13 cellular contexts compared by ENCODE assay signal in genomic region chr10:30055094-30055701, GRCh38. TPM values are rescaled to one million over a fixed set of nuclear protein-coding genes. Genes with fewer than 3 reads are reported as not detected.
A peak's percentile ranks its signal among the peaks of the same experiment; 100 is the strongest.
DNase-seq lines count a peak whose midpoint lies in the region; ATAC-seq and TF ChIP-seq lines count a peak whose summit lies in the region.
"Had no signal": no experiment of that assay in that cellular context is flagged by ENCODE, and none has a peak within 500 bp of the region (broad histone marks: within the 10 kb centered on the region; RNA-seq: fewer than 3 reads in every experiment).

No MANE protein-coding gene starts in this region.

- no peak for ATAC-seq in HG03045 (IDR thresholded peaks at IDR 0.05; ENCODE audit: unreplicated experiment)

- H3K27me3 ChIP-seq in layer of hippocampus (ENCODE audit: control insufficient read depth, insufficient read depth, low read length) (no peaks in the 10 kb centered on the region), testis (no peaks in the 10 kb centered on the region), Karpas-422 (ENCODE audit: low read length) (no peaks in the 10 kb centered on the region)
- H3K27me3 ChIP-seq: cardiac muscle cell had no signal

- peak; percentile 60 for DNase-seq in GM04504 (ENCODE audit: low read depth)
- peak; percentile 32 to 49 for DNase-seq in cardiac fibroblast (ENCODE audit: low read depth in 2 of 2)
- DNase-seq in testis = peak; percentile 54
- no peak for DNase-seq in Karpas-422
- DNase-seq in activated naive CD4-positive, alpha-beta T cell (lab: John Stamatoyannopoulos, UW) = no peak
- no peak for DNase-seq in midbrain (lab: John Stamatoyannopoulos, UW)
- DNase-seq: activated CD4-positive, alpha-beta T cell treated with anti-CD3 and anti-CD28 coated beads, Interleukin-2, amount 10 ng/mL, durations not matched to agents 7 days and 5 days; CD4-positive, alpha-beta memory T cell; NCI-H2227 treated with DMSO at 0.1 percent for 48 hours had no signal

- H3K4me1 ChIP-seq in testis = peaks cover 25% of the 10 kb centered on the region
- no peaks in the 10 kb centered on the region for H3K4me1 ChIP-seq in Karpas-422 (ENCODE audit: low read length)

- H3K9me3 ChIP-seq in testis = no peaks in the 10 kb centered on the region
- no peaks in the 10 kb centered on the region for H3K9me3 ChIP-seq in Karpas-422 (ENCODE audit: low read length)

- H2AFZ ChIP-seq in Karpas-422 (ENCODE audit: low read length) = no peak overlapping the region
- H2AFZ ChIP-seq: neural progenitor cell had no signal

- H3K27ac ChIP-seq in layer of hippocampus (ENCODE audit: low read depth, low read length) (peak overlapping the region; percentile 4), testis (peak overlapping the region; percentile 1 to 85), Karpas-422 (ENCODE audit: low read length) (no peak overlapping the region)
- H3K27ac ChIP-seq: neural progenitor cell had no signal

- intact Hi-C loops in testis (cut with DNase I; ENCODE audit: low total_unique reads) = no loop called here

- WGBS in testis, 2 donors = 18 to 38% methylated on average over 3 of the region's 3 CpGs

- no peaks in the 10 kb centered on the region for H3K9me2 ChIP-seq in Karpas-422 (replicated peaks; ENCODE audit: insufficient read depth, low read length)

- no peak overlapping the region for H3K4me2 ChIP-seq in Karpas-422 (ENCODE audit: low read depth, low read length, poor library complexity, severe bottlenecking)
- H3K4me2 ChIP-seq: neural progenitor cell had no signal

- H4K20me1 ChIP-seq in Karpas-422 (ENCODE audit: insufficient read depth, low read depth, low read length) = no peaks in the 10 kb centered on the region

- no peak overlapping the region for H3K9ac ChIP-seq in Karpas-422 (ENCODE audit: low read length)
- H3K9ac ChIP-seq: neural progenitor cell had no signal

- H3K36me3 ChIP-seq in testis (ENCODE audit: low read depth, missing control alignments) (no peaks in the 10 kb centered on the region), Karpas-422 (ENCODE audit: insufficient read depth, low read length) (no peaks in the 10 kb centered on the region)
- H3K36me3 ChIP-seq: cardiac muscle cell, neural progenitor cell had no signal

- no peak for TF ChIP-seq POLR2A in testis (IDR thresholded peaks at IDR 0.05)

- H3K4me3 ChIP-seq in cardiac fibroblast (replicated peaks in 1 of 2; ENCODE audit: low read depth in 2 of 2, low read length in 2 of 2) (no peak overlapping the region), testis (no peak overlapping the region), Karpas-422 (ENCODE audit: low read length) (no peak overlapping the region)
- H3K4me3 ChIP-seq: neural progenitor cell had no signal

- no peak for TF ChIP-seq CTCF in cardiac fibroblast (IDR thresholded peaks at IDR 0.05; ENCODE audit: low read depth, low read length)
- no peak for TF ChIP-seq CTCF in testis (IDR thresholded peaks at IDR 0.05)

- no peaks in the 10 kb centered on the region for H3K79me2 ChIP-seq in Karpas-422 (ENCODE audit: low read length)

RNA-seq across cellular contexts. Expression of gene JCAD, which starts 4.2 kb away (rescaled TPM):
- 100 to 1,000 TPM; 109 to 133 TPM for total RNA-seq in testis
- polyA plus RNA-seq in testis (ENCODE audit: insufficient read depth, low read depth, low replicate concordance) = 57.4 TPM
- not detected in 2 replicates for total RNA-seq in Karpas-422 (2014; rRNA removed; shearing (Covaris generic); ENCODE audit: low replicate concordance)
- total RNA-seq: CD4-positive, alpha-beta memory T cell had no signal
- polyA plus RNA-seq: CD4-positive, alpha-beta memory T cell had no signal

Comparison
In these comparisons a context has a peak if more than half of its experiments do, and no peak if none do; other contexts are left out.
1. DNase-seq: peak in GM04504 (single experiment), cardiac fibroblast (2 of 2) and testis (single experiment); none in Karpas-422 (single experiment), activated naive CD4-positive, alpha-beta T cell (0 of 4) and midbrain (single experiment).
2. RNA of gene JCAD, which starts 4.2 kb away (total RNA-seq): 109 to 133 TPM in testis; not detected in Karpas-422; every median in the first group is over 100 times any median in the second.